1 cellular context compared by ENCODE assay signal in genomic region chr18:39455300-39455699, GRCh38.
TF ChIP-seq lines count a peak whose summit lies in the region.

No MANE protein-coding gene starts in this region.

TF ChIP-seq in IMR-90, 13 proteins besides CTCF, POLR2A, EP300 and RAD21:
- TF ChIP-seq NFE2L2 (IDR thresholded peaks at IDR 0.05; ENCODE audit: low read depth, low read length) (no peak), CEBPB (IDR thresholded peaks at IDR 0.05; ENCODE audit: low read depth, low read length) (peak; percentile 17; the same call in 1 of the 2 replicates)
